14 cellular contexts compared by ENCODE assay signal in the genomic region with DNA sequence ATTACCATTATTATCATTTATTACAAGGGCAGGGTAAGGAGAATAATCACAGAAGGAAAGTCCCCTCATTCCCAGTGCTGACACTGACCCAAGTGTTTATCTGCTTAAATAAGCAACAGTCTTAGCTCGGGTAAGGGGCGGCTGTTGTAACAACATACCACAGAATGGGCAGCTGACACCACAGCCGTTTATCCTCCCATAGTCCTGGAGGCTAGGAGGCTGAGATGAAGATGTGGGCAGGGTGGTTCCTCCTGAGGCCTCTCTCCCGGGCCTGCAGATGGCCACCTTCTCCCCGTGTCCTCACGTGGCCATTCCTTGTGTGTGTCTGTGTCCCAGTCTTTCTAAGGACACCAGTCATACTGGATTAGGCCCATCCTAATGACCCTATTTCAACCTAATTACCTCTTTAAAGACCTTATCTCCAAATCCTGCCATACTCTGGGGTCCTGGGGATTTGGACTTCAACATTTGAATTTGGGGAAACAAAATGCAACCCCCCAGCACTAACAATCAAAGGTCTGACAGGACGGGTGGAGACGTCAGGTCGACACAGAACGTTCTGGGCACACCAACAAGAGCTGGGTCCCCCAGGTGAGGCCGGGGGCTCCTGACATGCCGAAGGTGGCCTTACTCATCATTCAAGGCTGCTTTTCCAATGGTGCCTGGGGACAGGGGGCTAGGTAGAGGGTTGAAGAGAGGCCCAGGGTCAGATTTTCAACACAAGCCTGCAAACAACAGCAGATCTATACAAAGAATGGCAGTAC.
DNase-seq lines count a peak whose midpoint lies in the region; ATAC-seq and TF ChIP-seq lines count a peak whose summit lies in the region.
"Had no signal": no experiment of that assay in that cellular context is flagged by ENCODE, and none has a peak within 500 bp of the region (broad histone marks: within the 10 kb centered on the region; RNA-seq: fewer than 3 reads in every experiment).

No MANE protein-coding gene starts in this region.

- peak overlapping the region; percentile 65 for H3K18ac ChIP-seq in mesendoderm (ENCODE audit: low read length)

- H3K4me3 ChIP-seq in body of pancreas (no peak overlapping the region), mesendoderm (ENCODE audit: low read length) (no peak overlapping the region), skeletal muscle tissue (ENCODE audit: low read length in 3 of 3) (no peak overlapping the region)
- H3K4me3 ChIP-seq: ovary, transverse colon had no signal

- H3K4me1 ChIP-seq in body of pancreas (peaks cover 53% of the 10 kb centered on the region), mesendoderm (ENCODE audit: control insufficient read depth, low read depth, low read length) (peaks cover 10% of the 10 kb centered on the region), skeletal muscle tissue (ENCODE audit: control insufficient read depth in 3 of 3, insufficient read depth in 3 of 3, low read length in 3 of 3) (peaks cover 29 to 36% (median 33%) of the 10 kb centered on the region in 3 donors)

- H3K27ac ChIP-seq in body of pancreas (peak overlapping the region; percentile 58 to 94 (median 90)), mesendoderm (ENCODE audit: low read depth, low read length) (peak overlapping the region; percentile 42), skeletal muscle tissue (ENCODE audit: low read depth, low read length) (peak overlapping the region; percentile 36)
- H3K27ac ChIP-seq: transverse colon had no signal

- DNase-seq in LHCN-M2 (ENCODE audit: low read depth) (peak; percentile 44), body of pancreas (no peak), mesendoderm (no peak), hypothalamus (lab: John Stamatoyannopoulos, UW) (no peak), GM10248 (ENCODE audit: extremely low spot score) (no peak)
- no peak for DNase-seq in stimulated activated CD8-positive, alpha-beta memory T cell treated with anti-CD3 and anti-CD28 coated beads, Interleukin-4, amount 100 ng/mL, for 48 hours
- DNase-seq: activated effector memory CD4-positive, alpha-beta T cell treated with Interleukin-2 at 50 U/mL for 16 hours; Kasumi-1; midbrain; NCI-H1694 treated with DMSO at 0.1 percent for 48 hours; transverse colon had no signal

- no peak overlapping the region for H3K9ac ChIP-seq in mesendoderm (ENCODE audit: low read length)
- H3K9ac ChIP-seq in skeletal muscle tissue (ENCODE audit: low read depth in 1 of 3, low read length in 3 of 3), result peak overlapping the region in 1 of 3 donors; percentile 58

- no peak for ATAC-seq in body of pancreas
- ATAC-seq in GM19463 (IDR thresholded peaks at IDR 0.05; ENCODE audit: unreplicated experiment), result no peak

- H4K8ac ChIP-seq in mesendoderm (ENCODE audit: low read depth, low read length), result no peak overlapping the region

- POLR2A ChIA-PET in GM10248 (lab: Yijun Ruan, JAX), result no interaction called here

- peak overlapping the region; percentile 50 for H3K56ac ChIP-seq in mesendoderm (ENCODE audit: low read length)

- no peak overlapping the region for H3K4me2 ChIP-seq in mesendoderm (ENCODE audit: low read length)

- H3K4ac ChIP-seq in mesendoderm (ENCODE audit: low read depth, low read length), result no peak overlapping the region

- H3K36me3 ChIP-seq in body of pancreas (replicated peaks in 1 of 2; ENCODE audit: insufficient read depth in 1 of 2, low read depth in 2 of 2) (no peaks in the 10 kb centered on the region), mesendoderm (ENCODE audit: control insufficient read depth, insufficient read depth, low read length) (no peaks in the 10 kb centered on the region), skeletal muscle tissue (ENCODE audit: control insufficient read depth in 3 of 3, insufficient read depth in 3 of 3, low read length in 3 of 3) (no peaks in the 10 kb centered on the region)
- H3K36me3 ChIP-seq: ovary, transverse colon had no signal

- H2BK15ac ChIP-seq in mesendoderm (replicated peaks; ENCODE audit: low read depth), result no peak overlapping the region

- intact Hi-C loops in body of pancreas (cut with DNase I), result no loop called here

- peak overlapping the region; percentile 35 for H3K23ac ChIP-seq in mesendoderm (ENCODE audit: low read length)

- peak overlapping the region; percentile 31 for H2BK5ac ChIP-seq in mesendoderm (ENCODE audit: low read length)

- H2AK5ac ChIP-seq in mesendoderm (ENCODE audit: low read length), result peak overlapping the region; percentile 27

- 68 to 80% methylated on average over 11 to 12 of the region's 12 CpGs for WGBS in body of pancreas, 2 donors
- WGBS in mesendoderm (ENCODE audit: extremely low coverage, insufficient coverage, low lambda C conversion rate), result no CpG with 5 or more reads among the region's 12 CpGs

- TF ChIP-seq POLR2A in body of pancreas (IDR thresholded peaks at IDR 0.05), result no peak

- peak overlapping the region; percentile 55 for H2BK120ac ChIP-seq in mesendoderm (ENCODE audit: low read depth, low read length)

- no peaks in the 10 kb centered on the region for H3K79me2 ChIP-seq in mesendoderm (ENCODE audit: control insufficient read depth, insufficient read depth, low read length)

- TF ChIP-seq CTCF in body of pancreas (IDR thresholded peaks at IDR 0.05) (no peak), GM10248 (IDR thresholded peaks at IDR 0.05; ENCODE audit: control extremely low read depth, extremely low read depth, low read depth, missing control alignments) (no peak)

- CTCF ChIA-PET in GM10248 (lab: Yijun Ruan, JAX), result interaction anchor here (1.2 to 1.9 kb wide), 2 partner anchors 8 kb away, joined by 4 read pairs; no protein-coding TSS in a partner anchor

- H3K27me3 ChIP-seq in body of pancreas, result no peaks in the 10 kb centered on the region
- H3K27me3 ChIP-seq in mesendoderm (ENCODE audit: insufficient read depth, low read length, poor library complexity), result no peaks in the 10 kb centered on the region
- H3K27me3 ChIP-seq in skeletal muscle tissue (ENCODE audit: control insufficient read depth in 3 of 3, insufficient read depth in 3 of 3, low read length in 3 of 3), result no peaks in the 10 kb centered on the region
- H3K27me3 ChIP-seq: ovary, transverse colon had no signal

- no peaks in the 10 kb centered on the region for H3K79me1 ChIP-seq in mesendoderm (ENCODE audit: low read length)

- H3K9me3 ChIP-seq in body of pancreas (no peaks in the 10 kb centered on the region), skeletal muscle tissue (ENCODE audit: control insufficient read depth in 3 of 3, low read length in 3 of 3) (no peaks in the 10 kb centered on the region)
- H3K9me3 ChIP-seq: ovary, transverse colon had no signal

- H4K5ac ChIP-seq in mesendoderm (ENCODE audit: low read length), result no peak overlapping the region

Comparison
In these comparisons a context has a peak if more than half of its experiments do, and no peak if none do; other contexts are left out.
1. H3K27ac ChIP-seq: peak in every context shown above with its lines; median percentile 90 in body of pancreas; 42 in mesendoderm; 36 in skeletal muscle tissue.